1 cellular context compared by ENCODE assay signal in genomic region chr12:12315838-12316237, GRCh38.
TF ChIP-seq lines count a peak whose summit lies in the region.

No MANE protein-coding gene starts in this region.

TF ChIP-seq in HepG2, 621 proteins besides CTCF, POLR2A, EP300 and RAD21:
- TF ChIP-seq SATB2 (CRISPR knock-in tag; IDR thresholded peaks at IDR 0.05) (no peak), NR2F2 (IDR thresholded peaks at IDR 0.05; ENCODE audit: borderline replicate concordance, low read depth) (no peak), RBM39 (IDR thresholded peaks at IDR 0.05; ENCODE audit: low read depth, low read length, poor library complexity, severe bottlenecking) (no peak), ZNF264 (CRISPR knock-in tag; IDR thresholded peaks at IDR 0.05) (no peak), REPIN1 (CRISPR knock-in tag; IDR thresholded peaks at IDR 0.05; ENCODE audit: borderline replicate concordance, low read depth) (no peak), ARID2 (CRISPR knock-in tag; IDR thresholded peaks at IDR 0.05; ENCODE audit: borderline replicate concordance) (no peak), ZNF496 (CRISPR knock-in tag; IDR thresholded peaks at IDR 0.05; ENCODE audit: insufficient replicate concordance) (no peak), ZNF615 (CRISPR knock-in tag; IDR thresholded peaks at IDR 0.05; ENCODE audit: borderline replicate concordance) (no peak), FOXO4 (CRISPR knock-in tag; conservative IDR thresholded peaks at IDR 0.05) (no peak)
